Comparison of ENCODE assay signal across 9 cellular contexts in genomic region chrX:43508694-43509093, GRCh38.
"Had no signal": no experiment of that assay in that cellular context is flagged by ENCODE, and none has a peak within 500 bp of the region (broad histone marks: within the 10 kb centered on the region; RNA-seq: fewer than 3 reads in every experiment).

No MANE protein-coding gene starts in this region.

- H3K9ac ChIP-seq: KMS-11 had no signal

- H3K4me1 ChIP-seq: HAP-1 had no signal

- FAIRE-seq: HepG2 had no signal

- DNase-seq: H7, HFFc6, KBM-7 had no signal

- H3K4me2 ChIP-seq: GM23338, KMS-11 had no signal

- H3K27ac ChIP-seq: HL-60, KMS-11 had no signal

- H2AFZ ChIP-seq: GM23338 had no signal

- ATAC-seq: GM23338, HCT116, HepG2 had no signal

- H3K9me3 ChIP-seq: HAP-1 had no signal

- H3K4me3 ChIP-seq: GM23338, HAP-1 had no signal

- H3K36me3 ChIP-seq: HAP-1 had no signal
